Comparison of ENCODE assay signal across 23 cellular contexts in genomic region chr3:126349071-126349470, GRCh38. TPM values are rescaled to one million over a fixed set of nuclear protein-coding genes. Genes with fewer than 3 reads are reported as not detected.
A peak's percentile ranks its signal among the peaks of the same experiment; 100 is the strongest.
DNase-seq lines count a peak whose midpoint lies in the region; ATAC-seq and TF ChIP-seq lines count a peak whose summit lies in the region.
"Had no signal": no experiment of that assay in that cellular context is flagged by ENCODE, and none has a peak within 500 bp of the region (broad histone marks: within the 10 kb centered on the region; RNA-seq: fewer than 3 reads in every experiment).

No MANE protein-coding gene starts in this region.

- H3K4me3 ChIP-seq in adipocyte (ENCODE audit: low read length): no peak overlapping the region
- no peak overlapping the region for H3K4me3 ChIP-seq in suprapubic skin
- H3K4me3 ChIP-seq: body of pancreas, GM12878, hepatocyte had no signal

- no peak overlapping the region for H3K27ac Mint-ChIP-seq in activated CD4-positive, alpha-beta memory T cell treated with anti-CD3 and anti-CD28 coated beads for 36 hours
- H3K27ac Mint-ChIP-seq in activated CD4-positive, alpha-beta memory T cell treated with anti-CD3 and anti-CD28 coated beads, Interleukin-2, amount 10 ng/mL, durations not matched to agents 7 days and 5 days: no peak overlapping the region
- no peak overlapping the region for H3K27ac Mint-ChIP-seq in natural killer cell
- H3K27ac Mint-ChIP-seq: activated naive CD4-positive, alpha-beta T cell treated with anti-CD3 and anti-CD28 coated beads, Interleukin-2, amount 50 U/mL, for 72 hours; stimulated activated naive B cell treated with anti-CD40 and anti-IgM and Interleukin-4, amounts not matched to agents 10 μg/mL and 1 μg/mL and 100 μg/mL, for 72 hours; type B pancreatic cell had no signal

- H3K9ac ChIP-seq in adipocyte (ENCODE audit: low read length): peak overlapping the region; percentile 60

- H3K4me1 ChIP-seq in adipocyte (ENCODE audit: control insufficient read depth, insufficient read depth, low read length) (peaks cover 78% of the 10 kb centered on the region), suprapubic skin (no peaks in the 10 kb centered on the region)

- DNase-seq in activated CD4-positive, alpha-beta memory T cell treated with anti-CD3 and anti-CD28 coated beads for 36 hours: peak; percentile 2
- DNase-seq in activated CD4-positive, alpha-beta memory T cell treated with anti-CD3 and anti-CD28 coated beads, Interleukin-2, amount 10 ng/mL, durations not matched to agents 7 days and 5 days: no peak
- no peak for DNase-seq in adipocyte (ENCODE audit: low read depth)
- peak; percentile 13 for DNase-seq in natural killer cell
- DNase-seq in suprapubic skin (ENCODE audit: low spot score in 2 of 2): peak; percentile 57
- DNase-seq in activated gamma-delta T cell treated with Interleukin-2 at 50 U/mL for 16 hours: no peak
- DNase-seq in NCI-H345 treated with DMSO at 0.1 percent for 48 hours (lab: John Stamatoyannopoulos, UW; ENCODE audit: unreplicated experiment): no peak
- DNase-seq: 8988T; activated CD4-positive, alpha-beta T cell treated with anti-CD3 and anti-CD28 coated beads, Interleukin-2, amount 50 U/mL, for 1 hour; AML-193; DMS53; mammary epithelial cell; NCI-H2171; NCI-H748 treated with DMSO at 0.1 percent for 48 hours; SHP77 treated with DMSO at 0.1 percent for 48 hours; stimulated activated naive B cell treated with anti-CD40 and anti-IgM and Interleukin-4, amounts not matched to agents 10 μg/mL and 1 μg/mL and 100 μg/mL, for 72 hours had no signal

- H3K27me3 ChIP-seq in adipocyte (replicated peaks; ENCODE audit: control insufficient read depth, insufficient read depth, low read length): no peaks in the 10 kb centered on the region
- H3K27me3 ChIP-seq in suprapubic skin: no peaks in the 10 kb centered on the region
- H3K27me3 ChIP-seq: body of pancreas, hepatocyte had no signal

- intact Hi-C loops in activated CD4-positive, alpha-beta memory T cell treated with anti-CD3 and anti-CD28 coated beads for 36 hours (cut with micrococcal nuclease): no loop called here
- intact Hi-C loops in natural killer cell (cut with micrococcal nuclease): no loop called here

- H3K27ac ChIP-seq in suprapubic skin: no peak overlapping the region
- H3K27ac ChIP-seq: body of pancreas, hepatocyte had no signal

- no peak for TF ChIP-seq POLR2A in suprapubic skin (IDR thresholded peaks at IDR 0.05)

- H3K27me3 Mint-ChIP-seq in activated CD4-positive, alpha-beta memory T cell treated with anti-CD3 and anti-CD28 coated beads for 36 hours: no peaks in the 10 kb centered on the region
- H3K27me3 Mint-ChIP-seq in activated CD4-positive, alpha-beta memory T cell treated with anti-CD3 and anti-CD28 coated beads, Interleukin-2, amount 10 ng/mL, durations not matched to agents 7 days and 5 days: no peaks in the 10 kb centered on the region
- peaks cover 0 to 7% of the 10 kb centered on the region in 2 donors for H3K27me3 Mint-ChIP-seq in natural killer cell (ENCODE audit: low read depth in 2 of 2)
- H3K27me3 Mint-ChIP-seq: type B pancreatic cell had no signal

- POLR2A ChIA-PET in activated CD4-positive, alpha-beta memory T cell treated with anti-CD3 and anti-CD28 coated beads for 36 hours (lab: Charles Lee): no interaction called here
- POLR2A ChIA-PET in activated CD4-positive, alpha-beta memory T cell treated with anti-CD3 and anti-CD28 coated beads, Interleukin-2, amount 10 ng/mL, durations not matched to agents 7 days and 5 days (lab: Charles Lee): no interaction called here

- no CpG with 5 or more reads among the region's 6 CpGs for WGBS in suprapubic skin

- H3K9me3 ChIP-seq in adipocyte (ENCODE audit: control insufficient read depth, low read length) (no peaks in the 10 kb centered on the region), suprapubic skin (no peaks in the 10 kb centered on the region)
- H3K9me3 ChIP-seq: body of pancreas had no signal

- TF ChIP-seq EP300 in suprapubic skin (IDR thresholded peaks at IDR 0.05): no peak

- H3K36me3 Mint-ChIP-seq in activated CD4-positive, alpha-beta memory T cell treated with anti-CD3 and anti-CD28 coated beads for 36 hours: no peaks in the 10 kb centered on the region
- H3K36me3 Mint-ChIP-seq in activated CD4-positive, alpha-beta memory T cell treated with anti-CD3 and anti-CD28 coated beads, Interleukin-2, amount 10 ng/mL, durations not matched to agents 7 days and 5 days (ENCODE audit: low read depth): no peaks in the 10 kb centered on the region
- no peaks in the 10 kb centered on the region for H3K36me3 Mint-ChIP-seq in natural killer cell
- H3K36me3 Mint-ChIP-seq: activated naive CD4-positive, alpha-beta T cell treated with anti-CD3 and anti-CD28 coated beads, Interleukin-2, amount 50 U/mL, for 72 hours; stimulated activated naive B cell treated with anti-CD40 and anti-IgM and Interleukin-4, amounts not matched to agents 10 μg/mL and 1 μg/mL and 100 μg/mL, for 72 hours; type B pancreatic cell had no signal

- H3K36me3 ChIP-seq in adipocyte (ENCODE audit: control insufficient read depth, insufficient read depth, low read length, severe bottlenecking) (peaks cover 78% of the 10 kb centered on the region), suprapubic skin (peaks cover 15% of the 10 kb centered on the region)

- CTCF ChIA-PET in activated CD4-positive, alpha-beta memory T cell treated with anti-CD3 and anti-CD28 coated beads for 36 hours (lab: Charles Lee): interaction anchor here (0.7 kb wide), 1 partner anchor 9 kb away, joined by 3 read pairs; no protein-coding TSS in a partner anchor
- CTCF ChIA-PET in activated CD4-positive, alpha-beta memory T cell treated with anti-CD3 and anti-CD28 coated beads, Interleukin-2, amount 10 ng/mL, durations not matched to agents 7 days and 5 days (lab: Charles Lee): no interaction called here

- no peak overlapping the region for H3K4me3 Mint-ChIP-seq in activated CD4-positive, alpha-beta memory T cell treated with anti-CD3 and anti-CD28 coated beads for 36 hours
- no peak overlapping the region for H3K4me3 Mint-ChIP-seq in activated CD4-positive, alpha-beta memory T cell treated with anti-CD3 and anti-CD28 coated beads, Interleukin-2, amount 10 ng/mL, durations not matched to agents 7 days and 5 days
- no peak overlapping the region for H3K4me3 Mint-ChIP-seq in natural killer cell
- H3K4me3 Mint-ChIP-seq: stimulated activated naive B cell treated with anti-CD40 and anti-IgM and Interleukin-4, amounts not matched to agents 10 μg/mL and 1 μg/mL and 100 μg/mL, for 72 hours; type B pancreatic cell had no signal

- ATAC-seq in natural killer cell (no peak), HG02610 (IDR thresholded peaks at IDR 0.05; ENCODE audit: unreplicated experiment) (no peak)
- ATAC-seq: activated naive CD4-positive, alpha-beta T cell treated with anti-CD3 and anti-CD28 coated beads, Interleukin-2, amount 50 U/mL, for 72 hours; body of pancreas; GM12878; stimulated activated naive B cell treated with anti-CD40 and anti-IgM and Interleukin-4, amounts not matched to agents 10 μg/mL and 1 μg/mL and 100 μg/mL, for 72 hours had no signal

- no peak for TF ChIP-seq CTCF in natural killer cell (IDR thresholded peaks at IDR 0.05)
- TF ChIP-seq CTCF in suprapubic skin (IDR thresholded peaks at IDR 0.05): no peak

- no peaks in the 10 kb centered on the region for H3K4me1 Mint-ChIP-seq in activated CD4-positive, alpha-beta memory T cell treated with anti-CD3 and anti-CD28 coated beads for 36 hours (ENCODE audit: low read depth)
- no peaks in the 10 kb centered on the region for H3K4me1 Mint-ChIP-seq in activated CD4-positive, alpha-beta memory T cell treated with anti-CD3 and anti-CD28 coated beads, Interleukin-2, amount 10 ng/mL, durations not matched to agents 7 days and 5 days
- peaks cover 0 to 8% of the 10 kb centered on the region in 2 donors for H3K4me1 Mint-ChIP-seq in natural killer cell
- H3K4me1 Mint-ChIP-seq: stimulated activated naive B cell treated with anti-CD40 and anti-IgM and Interleukin-4, amounts not matched to agents 10 μg/mL and 1 μg/mL and 100 μg/mL, for 72 hours had no signal

- H3K9me3 Mint-ChIP-seq in activated CD4-positive, alpha-beta memory T cell treated with anti-CD3 and anti-CD28 coated beads for 36 hours: no peaks in the 10 kb centered on the region
- no peaks in the 10 kb centered on the region for H3K9me3 Mint-ChIP-seq in activated CD4-positive, alpha-beta memory T cell treated with anti-CD3 and anti-CD28 coated beads, Interleukin-2, amount 10 ng/mL, durations not matched to agents 7 days and 5 days
- H3K9me3 Mint-ChIP-seq in natural killer cell: no peaks in the 10 kb centered on the region
- H3K9me3 Mint-ChIP-seq: activated naive CD4-positive, alpha-beta T cell treated with anti-CD3 and anti-CD28 coated beads, Interleukin-2, amount 50 U/mL, for 72 hours; stimulated activated naive B cell treated with anti-CD40 and anti-IgM and Interleukin-4, amounts not matched to agents 10 μg/mL and 1 μg/mL and 100 μg/mL, for 72 hours; type B pancreatic cell had no signal

RNA-seq across cellular contexts. Expression of gene KLF15, which starts 8.1 kb away (rescaled TPM):
- under 1 TPM; 0.40 to 0.46 TPM for total RNA-seq in activated CD4-positive, alpha-beta memory T cell treated with anti-CD3 and anti-CD28 coated beads for 36 hours
- not detected for total RNA-seq in activated CD4-positive, alpha-beta memory T cell treated with anti-CD3 and anti-CD28 coated beads, Interleukin-2, amount 10 ng/mL, durations not matched to agents 7 days and 5 days
- total RNA-seq in natural killer cell: under 1 TPM; 0.23 to 0.38 (median 0.36) TPM
- 10 to 100 TPM in 3 of 4 donors, 1 to 10 TPM in 1; 7.3 to 19.2 (median 14.3) TPM for total RNA-seq in suprapubic skin

RNA-seq across cellular contexts. Expression of gene CFAP100, which starts 45.6 kb away (rescaled TPM):
- not detected for total RNA-seq in activated CD4-positive, alpha-beta memory T cell treated with anti-CD3 and anti-CD28 coated beads for 36 hours
- not detected for total RNA-seq in activated CD4-positive, alpha-beta memory T cell treated with anti-CD3 and anti-CD28 coated beads, Interleukin-2, amount 10 ng/mL, durations not matched to agents 7 days and 5 days
- total RNA-seq in natural killer cell (not detected), suprapubic skin (not detected)
- total RNA-seq: activated naive CD4-positive, alpha-beta T cell treated with anti-CD3 and anti-CD28 coated beads, Interleukin-2, amount 50 U/mL, for 72 hours; body of pancreas; GM12878; hepatocyte; mammary epithelial cell; omental fat pad had no signal

Comparison
In these comparisons a context has a peak if more than half of its experiments do, and no peak if none do; other contexts are left out.
1. DNase-seq: peak in activated CD4-positive, alpha-beta memory T cell treated with anti-CD3 and anti-CD28 coated beads for 36 hours (single experiment), natural killer cell (single experiment) and suprapubic skin (2 of 2); none in activated CD4-positive, alpha-beta memory T cell treated with anti-CD3 and anti-CD28 coated beads, Interleukin-2, amount 10 ng/mL, durations not matched to agents 7 days and 5 days (single experiment), adipocyte (single experiment), activated gamma-delta T cell treated with Interleukin-2 at 50 U/mL for 16 hours (single experiment) and NCI-H345 treated with DMSO at 0.1 percent for 48 hours (single experiment).
2. RNA of gene KLF15, which starts 8.1 kb away (total RNA-seq): 7.3 to 19.2 TPM in suprapubic skin; 0.40 to 0.46 TPM in activated CD4-positive, alpha-beta memory T cell treated with anti-CD3 and anti-CD28 coated beads for 36 hours, 0.23 to 0.38 TPM in natural killer cell and not detected in activated CD4-positive, alpha-beta memory T cell treated with anti-CD3 and anti-CD28 coated beads, Interleukin-2, amount 10 ng/mL, durations not matched to agents 7 days and 5 days; every median in the first group is over 4 times any median in the second.